Comparison of ENCODE assay signal across 17 cellular contexts in genomic region chr3:132898131-132898530, GRCh38.
"Had no signal": no experiment of that assay in that cellular context is flagged by ENCODE, and none has a peak within 500 bp of the region (broad histone marks: within the 10 kb centered on the region; RNA-seq: fewer than 3 reads in every experiment).

No MANE protein-coding gene starts in this region.

- H3K27ac ChIP-seq: coronary artery, dorsolateral prefrontal cortex, heart left ventricle, lower lobe of right lung, psoas muscle, right lobe of liver, stomach had no signal

- H3K9me3 ChIP-seq: lower lobe of right lung, psoas muscle, right lobe of liver, stomach had no signal

- FAIRE-seq: frontal cortex had no signal

- DNase-seq: effector CD8-positive, alpha-beta T cell; heart left ventricle; hypothalamus; islet precursor cell; lower lobe of right lung; midbrain; naive thymus-derived CD4-positive, alpha-beta T cell; nephron progenitor cell; psoas muscle; retina; right lobe of liver; stimulated activated naive CD4-positive, alpha-beta T cell; stomach; trophoblast cell had no signal

- H3K27me3 ChIP-seq: dorsolateral prefrontal cortex, heart left ventricle, right lobe of liver, stomach had no signal

- H3K4me1 ChIP-seq: heart left ventricle, lower lobe of right lung, psoas muscle, right lobe of liver, stomach had no signal

- H3K36me3 ChIP-seq: heart left ventricle, lower lobe of right lung, right lobe of liver, stomach had no signal

- H3K4me3 ChIP-seq: coronary artery, dorsolateral prefrontal cortex, heart left ventricle, lower lobe of right lung, psoas muscle, right lobe of liver, stomach had no signal
